In genomic region chr2:15307526-15307925, GRCh38 we compare ENCODE assay signal across 15 cellular contexts.
"Had no signal": no experiment of that assay in that cellular context is flagged by ENCODE, and none has a peak within 500 bp of the region (broad histone marks: within the 10 kb centered on the region; RNA-seq: fewer than 3 reads in every experiment).

No MANE protein-coding gene starts in this region.

- H3K4me3 ChIP-seq: dorsolateral prefrontal cortex, gastrocnemius medialis, left lung, transverse colon, uterus had no signal

- DNase-seq: activated CD4-positive, alpha-beta T cell treated with anti-CD3 and anti-CD28 coated beads, Interleukin-2, amount 50 U/mL, for 4 hours; activated gamma-delta T cell treated with Interleukin-2 at 50 U/mL for 16 hours; amygdala; caudate nucleus; dorsolateral prefrontal cortex; gastrocnemius medialis; head of caudate nucleus; kidney; left lung; midbrain; stimulated activated CD8-positive, alpha-beta memory T cell treated with anti-CD3 and anti-CD28 coated beads, Interleukin-4, amount 100 ng/mL, for 48 hours; stimulated activated naive CD4-positive, alpha-beta T cell treated with Interleukin-2 at 50 U/mL for 16 hours; substantia nigra; transverse colon; uterus had no signal

- ATAC-seq: gastrocnemius medialis, left lung had no signal
